Comparison of ENCODE assay signal across 8 cellular contexts in genomic region chr22:40855104-40855959, GRCh38. TPM values are rescaled to one million over a fixed set of nuclear protein-coding genes. Genes with fewer than 3 reads are reported as not detected.
DNase-seq lines count a peak whose midpoint lies in the region; ATAC-seq and TF ChIP-seq lines count a peak whose summit lies in the region.

No MANE protein-coding gene starts in this region.

- no peaks in the 10 kb centered on the region for H3K27me3 ChIP-seq in Panc1 (ENCODE audit: control insufficient read depth, insufficient read depth, low read length)

- CTCF ChIA-PET in Panc1 (lab: Charles Lee), result no interaction called here

- ATAC-seq in Panc1 (no peak), HG03571 (IDR thresholded peaks at IDR 0.05; ENCODE audit: unreplicated experiment) (no peak), GM18517 (IDR thresholded peaks at IDR 0.05; ENCODE audit: unreplicated experiment) (no peak)

- no peaks in the 10 kb centered on the region for H3K9me3 Mint-ChIP-seq in dendritic cell treated with granulocyte-macrophage colony-stimulating factor and Interleukin-4, amounts not matched to agents 40 ng/mL and 50 ng/mL, for 4 days

- no peaks in the 10 kb centered on the region for H3K9me3 ChIP-seq in Panc1 (ENCODE audit: control insufficient read depth, insufficient read depth, low read depth, low read length)

- peaks cover 41% of the 10 kb centered on the region for H3K4me1 Mint-ChIP-seq in dendritic cell treated with granulocyte-macrophage colony-stimulating factor and Interleukin-4, amounts not matched to agents 40 ng/mL and 50 ng/mL, for 4 days (ENCODE audit: low read depth)

- H3K4me3 Mint-ChIP-seq in dendritic cell treated with granulocyte-macrophage colony-stimulating factor and Interleukin-4, amounts not matched to agents 40 ng/mL and 50 ng/mL, for 4 days, result peak overlapping the region; percentile 74

- peak overlapping the region; percentile 66 to 84 for H3K4me3 ChIP-seq in Panc1 (ENCODE audit: low read depth in 2 of 2, low read length in 2 of 2)

- H3K36me3 Mint-ChIP-seq in dendritic cell treated with granulocyte-macrophage colony-stimulating factor and Interleukin-4, amounts not matched to agents 40 ng/mL and 50 ng/mL, for 4 days (ENCODE audit: low read depth), result peaks cover 35% of the 10 kb centered on the region

- no peak for TF ChIP-seq CTCF in Panc1 (IDR thresholded peaks at IDR 0.05)

- DNase-seq in SIG-M5 treated with dmso at 0.1 percent for 504 hours (lab: John Stamatoyannopoulos, UW; ENCODE audit: unreplicated experiment), result peak; percentile 36
- DNase-seq in SIG-M5 (lab: John Stamatoyannopoulos, UW), result no peak
- DNase-seq in Panc1 (ENCODE audit: low read depth, low spot score), result no peak
- DNase-seq in myocyte (ENCODE audit: low read depth), result peak; percentile 24
- DNase-seq in NCI-H526 treated with DMSO at 0.1 percent for 48 hours (lab: John Stamatoyannopoulos, UW), result no peak

- no TSS peak for BruUV-seq in Panc1 (replicated peaks; lab: Mats Ljungman, UMichigan)

- peak overlapping the region; percentile 86 for H3K27ac ChIP-seq in Panc1 (ENCODE audit: low read length)

- in situ Hi-C loops in Panc1 (cut with HindIII; ENCODE audit: low pct_unique_long_range_greater_than_20kb, low sequenced_read_pairs), result no loop called here

- H3K27ac Mint-ChIP-seq in dendritic cell treated with granulocyte-macrophage colony-stimulating factor and Interleukin-4, amounts not matched to agents 40 ng/mL and 50 ng/mL, for 4 days, result peak overlapping the region; percentile 99

- intact Hi-C loops in Panc1 (cut with micrococcal nuclease; ENCODE audit: unreplicated experiment), result no loop called here
- intact Hi-C loops in dendritic cell treated with granulocyte-macrophage colony-stimulating factor and Interleukin-4, amounts not matched to agents 40 ng/mL and 50 ng/mL, for 4 days (cut with micrococcal nuclease), result loop anchor here (2.0 to 5.0 kb wide), 2 partner anchors 43 to 432 kb away; partner anchors contain the start of gene RANGAP1

- H3K36me3 ChIP-seq in Panc1 (ENCODE audit: control insufficient read depth, insufficient read depth, low read length), result peaks cover 13% of the 10 kb centered on the region

- peaks cover 30% of the 10 kb centered on the region for H3K4me1 ChIP-seq in Panc1 (ENCODE audit: control insufficient read depth, insufficient read depth, low read length)

- POLR2A ChIA-PET in Panc1 (lab: Charles Lee), result interaction anchor here (0.5 kb wide), 1 partner anchor 82 kb away, joined by 7 read pairs; no protein-coding TSS in a partner anchor

- no peaks in the 10 kb centered on the region for H3K27me3 Mint-ChIP-seq in dendritic cell treated with granulocyte-macrophage colony-stimulating factor and Interleukin-4, amounts not matched to agents 40 ng/mL and 50 ng/mL, for 4 days

RNA-seq across cellular contexts. Expression of gene ST13, which starts 1.1 kb away (rescaled TPM):
- total RNA-seq in Panc1 (2021; ENCODE audit: unreplicated experiment) (200 TPM), myocyte (219 and 222 TPM in 2 replicates)
- polyA plus RNA-seq in Panc1 (2012; ENCODE audit: insufficient read length), result 252 TPM
- 244 TPM for polyA plus RNA-seq in myocyte (2012)

RNA-seq across cellular contexts. Expression of gene XPNPEP3, which starts 1.6 kb away (rescaled TPM):
- total RNA-seq in Panc1 (2021; ENCODE audit: unreplicated experiment), result 21.0 TPM
- polyA plus RNA-seq in Panc1 (2012; ENCODE audit: insufficient read length), result 8.2 TPM
- total RNA-seq in myocyte, result 9.1 and 12.6 TPM in 2 replicates
- polyA plus RNA-seq in myocyte (2012), result 8.8 TPM

RNA-seq across cellular contexts. Expression of gene DNAJB7, which starts 6.6 kb away (rescaled TPM):
- total RNA-seq in Panc1 (2021; ENCODE audit: unreplicated experiment) (not detected), myocyte (not detected in 2 replicates)
- not detected for polyA plus RNA-seq in Panc1 (2012; ENCODE audit: insufficient read length)
- 0.14 TPM for polyA plus RNA-seq in myocyte (2012)

RNA-seq across cellular contexts. Expression of gene SLC25A17, which starts 36.2 kb away (rescaled TPM):
- total RNA-seq in Panc1 (2021; ENCODE audit: unreplicated experiment) (28.9 TPM), myocyte (18.0 and 26.2 TPM in 2 replicates)
- polyA plus RNA-seq in Panc1 (2012; ENCODE audit: insufficient read length), result 31.0 TPM
- polyA plus RNA-seq in myocyte (2012), result 15.5 TPM

Comparison
In these comparisons a context has a peak if more than half of its experiments do, and no peak if none do; other contexts are left out.
1. DNase-seq: peak in SIG-M5 treated with dmso at 0.1 percent for 504 hours (single experiment) and myocyte (single experiment); none in SIG-M5 (single experiment), Panc1 (single experiment) and NCI-H526 treated with DMSO at 0.1 percent for 48 hours (single experiment).